22 cellular contexts compared by ENCODE assay signal in the genomic region with DNA sequence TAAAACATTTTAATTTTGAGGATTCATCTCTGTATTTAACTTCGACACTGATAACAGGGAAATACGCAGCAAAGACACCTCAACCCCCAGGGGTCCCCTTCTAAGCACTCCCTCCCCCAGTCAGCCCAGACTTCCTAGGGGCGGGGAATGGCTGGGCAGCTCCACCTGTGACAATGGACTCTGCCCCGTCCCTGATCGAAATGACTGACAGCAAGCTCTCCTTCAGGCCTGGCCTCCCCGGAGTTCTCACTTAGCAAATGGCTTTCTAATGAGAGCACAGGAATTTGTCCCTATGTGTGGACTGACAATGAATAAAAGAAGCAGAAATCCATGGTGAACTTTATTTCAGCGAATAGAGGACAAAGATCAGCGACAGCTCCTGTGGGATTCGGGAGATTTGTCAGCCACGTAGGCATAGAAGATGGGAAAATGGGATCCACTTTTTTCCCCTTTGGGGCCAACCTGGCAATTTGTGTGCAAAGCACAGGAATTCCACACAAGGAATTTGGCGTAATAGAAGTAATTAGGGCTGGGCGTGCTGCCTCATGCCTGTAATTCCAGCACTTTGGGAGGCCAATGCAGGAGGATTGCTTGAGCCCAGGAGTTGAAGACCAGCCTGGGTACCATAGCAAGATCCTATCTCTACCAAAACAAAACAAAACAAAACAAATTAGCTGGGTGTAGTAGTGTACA.
DNase-seq lines count a peak whose midpoint lies in the region; ATAC-seq and TF ChIP-seq lines count a peak whose summit lies in the region.
"Had no signal": no experiment of that assay in that cellular context is flagged by ENCODE, and none has a peak within 500 bp of the region (broad histone marks: within the 10 kb centered on the region; RNA-seq: fewer than 3 reads in every experiment).

No MANE protein-coding gene starts in this region.

- peaks cover 29% of the 10 kb centered on the region for H3K27me3 Mint-ChIP-seq in neural progenitor cell (ENCODE audit: insufficient read depth, low read depth)

- TF ChIP-seq CTCF in Peyer's patch (IDR thresholded peaks at IDR 0.05) (no peak), neural progenitor cell (IDR thresholded peaks at IDR 0.05) (no peak)

- no peaks in the 10 kb centered on the region for H3K36me3 Mint-ChIP-seq in neural progenitor cell

- peak in 1 of 2 donors; percentile 35 for TF ChIP-seq POLR2A in Peyer's patch (IDR thresholded peaks at IDR 0.05)

- H3K9me3 ChIP-seq in Peyer's patch: no peaks in the 10 kb centered on the region
- no peaks in the 10 kb centered on the region for H3K9me3 ChIP-seq in neural progenitor cell (ENCODE audit: low read depth)
- H3K9me3 ChIP-seq: ascending aorta, esophagus squamous epithelium, prostate gland, uterus had no signal

- H4K20me1 ChIP-seq in neural progenitor cell (ENCODE audit: low read depth): peaks cover 4% of the 10 kb centered on the region

- H2AFZ ChIP-seq in neural progenitor cell (replicated peaks): no peak overlapping the region

- no peak overlapping the region for H3K27ac Mint-ChIP-seq in neural progenitor cell
- H3K27ac Mint-ChIP-seq: stimulated activated naive CD8-positive, alpha-beta T cell treated with anti-CD3 and anti-CD28 coated beads, Interleukin-15, amount 100 ng/mL, for 72 hours had no signal

- H3K4me2 ChIP-seq in neural progenitor cell: peak overlapping the region; percentile 47

- no peaks in the 10 kb centered on the region for H3K36me3 ChIP-seq in Peyer's patch
- H3K36me3 ChIP-seq in neural progenitor cell: no peaks in the 10 kb centered on the region
- H3K36me3 ChIP-seq: ascending aorta, esophagus squamous epithelium, prostate gland, uterus had no signal

- H3F3A ChIP-seq in neural progenitor cell (ENCODE audit: low read depth): peaks cover 22% of the 10 kb centered on the region

- no peak overlapping the region for H3K9ac ChIP-seq in neural progenitor cell

- H3K4me3 Mint-ChIP-seq in neural progenitor cell: no peak overlapping the region
- H3K4me3 Mint-ChIP-seq: stimulated activated naive CD8-positive, alpha-beta T cell treated with anti-CD3 and anti-CD28 coated beads, Interleukin-15, amount 100 ng/mL, for 72 hours had no signal

- H3K27ac ChIP-seq in Peyer's patch (peak overlapping the region in 3 of 4 donors; percentile 59 to 86 (median 81)), neural progenitor cell (no peak overlapping the region)
- H3K27ac ChIP-seq: ascending aorta, prostate gland had no signal

- H3K4me3 ChIP-seq in Peyer's patch: peak overlapping the region in 1 of 4 donors; percentile 14
- no peak overlapping the region for H3K4me3 ChIP-seq in neural progenitor cell
- H3K4me3 ChIP-seq: ascending aorta, esophagus squamous epithelium, prostate gland, uterus had no signal

- DNase-seq in ELF-1 (ENCODE audit: low read depth, low spot score) (peak; percentile 77), Peyer's patch (peak in 2 of 3 donors; percentile 81 to 86), iPS-NIHi7 (ENCODE audit: extremely low spot score) (peak; percentile 68), neural progenitor cell (ENCODE audit: low spot score) (peak; percentile 72), SIG-M5 treated with dmso at 0.1 percent for 504 hours (lab: John Stamatoyannopoulos, UW; ENCODE audit: unreplicated experiment) (no peak), COLO829 (ENCODE audit: low spot score) (no peak)
- no peak for DNase-seq in stimulated activated CD8-positive, alpha-beta memory T cell treated with anti-CD3 and anti-CD28 coated beads, Interleukin-4, amount 100 ng/mL, for 48 hours
- DNase-seq in stimulated activated naive CD8-positive, alpha-beta T cell treated with anti-CD3 and anti-CD28 coated beads, Interleukin-15, Interleukin-2, amounts not matched to agents 100 U/mL and 50 U/mL, for 24 hours: no peak
- DNase-seq: ACHN; activated CD4-positive, alpha-beta T cell treated with anti-CD3 and anti-CD28 coated beads for 4 hours; activated gamma-delta T cell treated with Interleukin-2 at 50 U/mL for 16 hours; dermis blood vessel endothelial cell; DMS79; esophagus squamous epithelium; head of caudate nucleus; kidney glomerular epithelial cell; NCI-H2029; NCI-H510A treated with DMSO at 0.1 percent for 48 hours; stimulated activated naive CD8-positive, alpha-beta T cell treated with anti-CD3 and anti-CD28 coated beads, Interleukin-15, amount 100 ng/mL, for 72 hours had no signal

- H3K79me2 ChIP-seq in neural progenitor cell (ENCODE audit: low read depth): no peaks in the 10 kb centered on the region

- peaks cover 16% of the 10 kb centered on the region for H3K9me3 Mint-ChIP-seq in neural progenitor cell
- H3K9me3 Mint-ChIP-seq: stimulated activated naive CD8-positive, alpha-beta T cell treated with anti-CD3 and anti-CD28 coated beads, Interleukin-15, amount 100 ng/mL, for 72 hours had no signal

- H3K4me1 Mint-ChIP-seq in neural progenitor cell: peaks cover 26% of the 10 kb centered on the region

- H3K4me1 ChIP-seq in Peyer's patch: peaks cover 0 to 21% (median 4%) of the 10 kb centered on the region in 4 donors
- peaks cover 14% of the 10 kb centered on the region for H3K4me1 ChIP-seq in neural progenitor cell
- H3K4me1 ChIP-seq: prostate gland, uterus had no signal

- H3K27me3 ChIP-seq in Peyer's patch (no peaks in the 10 kb centered on the region), neural progenitor cell (peaks cover 46% of the 10 kb centered on the region)
- H3K27me3 ChIP-seq: uterus had no signal

- ATAC-seq in stimulated activated naive CD8-positive, alpha-beta T cell treated with anti-CD3 and anti-CD28 coated beads, Interleukin-15, Interleukin-2, amounts not matched to agents 100 U/mL and 50 U/mL, for 24 hours: no peak
- ATAC-seq: stimulated activated naive CD8-positive, alpha-beta T cell treated with anti-CD3 and anti-CD28 coated beads, Interleukin-15, amount 100 ng/mL, for 72 hours had no signal

Comparison
In these comparisons a context has a peak if more than half of its experiments do, and no peak if none do; other contexts are left out.
1. DNase-seq: peak in ELF-1 (single experiment), Peyer's patch (2 of 3), iPS-NIHi7 (single experiment) and neural progenitor cell (single experiment); none in SIG-M5 treated with dmso at 0.1 percent for 504 hours (single experiment), stimulated activated CD8-positive, alpha-beta memory T cell treated with anti-CD3 and anti-CD28 coated beads, Interleukin-4, amount 100 ng/mL, for 48 hours (single experiment), COLO829 (single experiment) and stimulated activated naive CD8-positive, alpha-beta T cell treated with anti-CD3 and anti-CD28 coated beads, Interleukin-15, Interleukin-2, amounts not matched to agents 100 U/mL and 50 U/mL, for 24 hours (single experiment).